ENCODE assay signal across 1 cellular context in genomic region chr5:154446183-154447073, GRCh38.
TF ChIP-seq lines count a peak whose summit lies in the region.

No MANE protein-coding gene starts in this region.

TF ChIP-seq in K562, 482 proteins besides CTCF, POLR2A, EP300 and RAD21 (continued from another document):
- no peak for TF ChIP-seq ZNF512 (tag; IDR thresholded peaks at IDR 0.05)
- no peak for TF ChIP-seq ETS2 (tag; IDR thresholded peaks at IDR 0.05; ENCODE audit: borderline replicate concordance, poor library complexity, severe bottlenecking)
- no peak for TF ChIP-seq PHB2 (IDR thresholded peaks at IDR 0.05; ENCODE audit: low read depth)
- no peak for TF ChIP-seq ELK1 (CRISPR knock-in tag; IDR thresholded peaks at IDR 0.05)
- TF ChIP-seq SIN3B (IDR thresholded peaks at IDR 0.05; ENCODE audit: low read depth) = 0 out of 2 replicates have a peak, but pooled peaks have one; percentile 39
- TF ChIP-seq RNF2 (IDR thresholded peaks at IDR 0.05) = no peak
